ENCODE assay signal across 19 cellular contexts in genomic region chr15:40958146-40958545, GRCh38. TPM values are rescaled to one million over a fixed set of nuclear protein-coding genes. Genes with fewer than 3 reads are reported as not detected.
A peak's percentile ranks its signal among the peaks of the same experiment; 100 is the strongest.
DNase-seq lines count a peak whose midpoint lies in the region; ATAC-seq, FAIRE-seq and TF ChIP-seq lines count a peak whose summit lies in the region.
"Had no signal": no experiment of that assay in that cellular context is flagged by ENCODE, and none has a peak within 500 bp of the region (broad histone marks: within the 10 kb centered on the region; RNA-seq: fewer than 3 reads in every experiment).

No MANE protein-coding gene starts in this region.

- peaks cover 2% of the 10 kb centered on the region for H3K9me1 ChIP-seq in K562 (ENCODE audit: control insufficient read depth, insufficient read depth, low read length)

- H3K9ac ChIP-seq in K562 (ENCODE audit: insufficient read depth in 1 of 2, low read depth in 2 of 2, low read length in 2 of 2): no peak overlapping the region

- H3K27ac ChIP-seq in right cardiac atrium (ENCODE audit: low read length) (no peak overlapping the region), K562 (ENCODE audit: extremely low read depth, low read depth, low read length) (no peak overlapping the region), aorta (ENCODE audit: low read depth in 1 of 2, low read length in 2 of 2) (peak overlapping the region; percentile 15 to 83)
- H3K27ac ChIP-seq: lower lobe of right lung had no signal

- H3K4me2 ChIP-seq in K562 (ENCODE audit: insufficient read depth, low read length): no peak overlapping the region

- ATAC-seq in left ventricle myocardium superior (peak; percentile 5), right cardiac atrium (no peak), K562 (peak; percentile 13), aorta (ENCODE audit: low FRiP score) (no peak), GM21360 (IDR thresholded peaks at IDR 0.05; ENCODE audit: unreplicated experiment) (no peak)
- no peak for ATAC-seq in activated naive CD8-positive, alpha-beta T cell treated with anti-CD3 and anti-CD28 coated beads, Interleukin-2, amount 50 U/mL, for 24 hours
- ATAC-seq: lower lobe of right lung; naive thymus-derived CD4-positive, alpha-beta T cell; T-helper 17 cell had no signal

- intact Hi-C loops in left ventricle myocardium superior (cut with micrococcal nuclease) (no loop called here), right cardiac atrium (cut with DNase I) (loop anchor here in 1 of 4 donors (10.0 kb wide), 1 partner anchor 47 kb away; no protein-coding TSS in a partner anchor), K562 (cut with micrococcal nuclease) (no loop called here), aorta (cut with DNase I) (no loop called here)

- no peak for TF ChIP-seq EP300 in K562 (IDR thresholded peaks at IDR 0.05; ENCODE audit: low read length)

- in situ Hi-C loops in K562 (cut with MboI): no loop called here

- no peaks in the 10 kb centered on the region for H3K9me3 ChIP-seq in right cardiac atrium (ENCODE audit: control insufficient read depth, low read length)
- no peaks in the 10 kb centered on the region for H3K9me3 ChIP-seq in K562 (replicated peaks; ENCODE audit: control insufficient read depth, insufficient read depth, low read depth, low read length)
- H3K9me3 ChIP-seq in aorta (ENCODE audit: control insufficient read depth, low read length): no peaks in the 10 kb centered on the region
- H3K9me3 ChIP-seq: lower lobe of right lung had no signal

- H2AFZ ChIP-seq in K562 (ENCODE audit: low read depth, low read length): no peak overlapping the region

- H3K9me3 Mint-ChIP-seq in neural crest cell: peaks cover 3% of the 10 kb centered on the region
- no peaks in the 10 kb centered on the region for H3K9me3 Mint-ChIP-seq in activated naive CD8-positive, alpha-beta T cell treated with anti-CD3 and anti-CD28 coated beads, Interleukin-2, amount 50 U/mL, for 24 hours
- H3K9me3 Mint-ChIP-seq: dendritic cell treated with granulocyte-macrophage colony-stimulating factor and Interleukin-4, amounts not matched to agents 40 ng/mL and 50 ng/mL, for 4 days had no signal

- peak overlapping the region; percentile 16 for H3K4me3 Mint-ChIP-seq in neural crest cell
- no peak overlapping the region for H3K4me3 Mint-ChIP-seq in activated naive CD8-positive, alpha-beta T cell treated with anti-CD3 and anti-CD28 coated beads, Interleukin-2, amount 50 U/mL, for 24 hours
- H3K4me3 Mint-ChIP-seq: dendritic cell treated with granulocyte-macrophage colony-stimulating factor and Interleukin-4, amounts not matched to agents 40 ng/mL and 50 ng/mL, for 4 days; T-helper 17 cell had no signal

- no TSS peak for BruUV-seq in K562 (replicated peaks; lab: Mats Ljungman, UMichigan)

- H4K20me1 ChIP-seq in K562 (replicated peaks; ENCODE audit: control insufficient read depth, insufficient read depth, low read length): peaks cover 5% of the 10 kb centered on the region; the same call in 1 of the 2 replicates

- TF ChIP-seq POLR2A in K562 (conservative IDR thresholded peaks at IDR 0.05): no peak

- peaks cover 7% of the 10 kb centered on the region for H3K27me3 Mint-ChIP-seq in neural crest cell (ENCODE audit: low read depth)
- H3K27me3 Mint-ChIP-seq in activated naive CD8-positive, alpha-beta T cell treated with anti-CD3 and anti-CD28 coated beads, Interleukin-2, amount 50 U/mL, for 24 hours: no peaks in the 10 kb centered on the region

- no peak for FAIRE-seq in K562 (lab: Jason Lieb, UNC)

- no peak for TF ChIP-seq CTCF in K562 (IDR thresholded peaks at IDR 0.05 in 2 of 3, conservative IDR thresholded peaks at IDR 0.05 in 1 of 3; ENCODE audit: insufficient read depth in 2 of 3, low read depth in 1 of 3, low read length in 3 of 3)
- TF ChIP-seq CTCF in neural crest cell (conservative IDR thresholded peaks at IDR 0.05): no peak

- WGBS in right cardiac atrium: 87% methylated on average over 6 of the region's 6 CpGs
- 30% methylated on average over 6 of the region's 6 CpGs for WGBS in K562 (ENCODE audit: insufficient coverage, low coverage, missing lambda C conversion rate)
- WGBS in aorta, 2 donors: 16 to 25% methylated on average over 6 of the region's 6 CpGs

- H3K79me2 ChIP-seq in K562 (ENCODE audit: control insufficient read depth, insufficient read depth, low read length): peaks cover 9% of the 10 kb centered on the region; the same call in 2 of the 3 replicates

- H3K27ac Mint-ChIP-seq in neural crest cell (ENCODE audit: unreplicated experiment): no peak overlapping the region
- no peak overlapping the region for H3K27ac Mint-ChIP-seq in activated naive CD8-positive, alpha-beta T cell treated with anti-CD3 and anti-CD28 coated beads, Interleukin-2, amount 50 U/mL, for 24 hours
- H3K27ac Mint-ChIP-seq: dendritic cell treated with granulocyte-macrophage colony-stimulating factor and Interleukin-4, amounts not matched to agents 40 ng/mL and 50 ng/mL, for 4 days; T-helper 17 cell had no signal

- POLR2A ChIA-PET in K562 (lab: Yijun Ruan, JAX): interaction anchor here (0.6 to 1.5 kb wide), 6 partner anchors 9 to 555 kb away, joined by 3 to 8 read pairs (median 3); no protein-coding TSS in a partner anchor

- no peaks in the 10 kb centered on the region for H3K36me3 Mint-ChIP-seq in neural crest cell (ENCODE audit: low read depth)
- peaks cover 26% of the 10 kb centered on the region for H3K36me3 Mint-ChIP-seq in activated naive CD8-positive, alpha-beta T cell treated with anti-CD3 and anti-CD28 coated beads, Interleukin-2, amount 50 U/mL, for 24 hours (ENCODE audit: low read depth)

- H3K4me1 ChIP-seq in right cardiac atrium (ENCODE audit: control insufficient read depth, insufficient read depth, low read length) (peaks cover 2% of the 10 kb centered on the region), K562 (replicated peaks in 1 of 2; ENCODE audit: control insufficient read depth in 2 of 2, insufficient read depth in 2 of 2, low read length in 2 of 2) (peaks cover 7 to 31% of the 10 kb centered on the region in 2 experiments; a peak in 4 of 5 replicates), aorta (ENCODE audit: control insufficient read depth in 1 of 2, insufficient read depth in 2 of 2, low read length in 2 of 2) (peaks cover 0 to 4% of the 10 kb centered on the region in 2 donors)

- H3K27me3 ChIP-seq in right cardiac atrium (ENCODE audit: control insufficient read depth, insufficient read depth) (no peaks in the 10 kb centered on the region), K562 (ENCODE audit: control insufficient read depth in 2 of 2, insufficient read depth in 2 of 2, low read length in 2 of 2) (no peaks in the 10 kb centered on the region), aorta (ENCODE audit: control insufficient read depth in 1 of 2, insufficient read depth in 2 of 2, low read length in 1 of 2) (no peaks in the 10 kb centered on the region)

- H3K4me1 Mint-ChIP-seq in neural crest cell: peaks cover 29% of the 10 kb centered on the region
- peaks cover 31% of the 10 kb centered on the region for H3K4me1 Mint-ChIP-seq in activated naive CD8-positive, alpha-beta T cell treated with anti-CD3 and anti-CD28 coated beads, Interleukin-2, amount 50 U/mL, for 24 hours

- DNase-seq in left ventricle myocardium superior (no peak), right cardiac atrium (no peak), K562 (ENCODE audit: extremely low read depth in 1 of 4, low spot score in 3 of 4) (no peak), neural crest cell (ENCODE audit: low read depth, low spot score) (no peak), aorta (no peak), KG1 (lab: John Stamatoyannopoulos, UW) (no peak)
- no peak for DNase-seq in activated naive CD8-positive, alpha-beta T cell treated with anti-CD3 and anti-CD28 coated beads, Interleukin-2, amount 50 U/mL, for 24 hours
- DNase-seq: activated CD4-positive, CD25-positive, alpha-beta regulatory T cell; activated gamma-delta T cell; erythroblast; lower lobe of right lung; MM.1S; naive thymus-derived CD4-positive, alpha-beta T cell; NCI-H510A treated with DMSO at 0.1 percent for 48 hours; stimulated activated CD4-positive, alpha-beta T cell treated with anti-CD3 and anti-CD28 coated beads, Interleukin-15, amount 100 ng/mL, for 24 hours; stimulated activated naive CD4-positive, alpha-beta T cell treated with Interleukin-2 at 50 U/mL for 16 hours; T-helper 17 cell had no signal

- H3K4me3 ChIP-seq in right cardiac atrium (ENCODE audit: low read length) (no peak overlapping the region), K562 (no peak overlapping the region), aorta (ENCODE audit: low read length in 2 of 2) (no peak overlapping the region)
- H3K4me3 ChIP-seq: lower lobe of right lung had no signal

- H3K36me3 ChIP-seq in K562 (ENCODE audit: control insufficient read depth, insufficient read depth, low read length) (no peaks in the 10 kb centered on the region; the same call in 2 of the 3 replicates), aorta (ENCODE audit: control insufficient read depth in 1 of 2, insufficient read depth in 2 of 2, low read length in 1 of 2) (no peaks in the 10 kb centered on the region)
- H3K36me3 ChIP-seq: lower lobe of right lung had no signal

- no peak for TF ChIP-seq RAD21 in K562 (CRISPR knock-in tag; conservative IDR thresholded peaks at IDR 0.05 in 1 of 2, IDR thresholded peaks at IDR 0.05 in 1 of 2)

- CTCF ChIA-PET in K562 (lab: Yijun Ruan, JAX; ENCODE audit: low intra/inter-chr PET ratio): no interaction called here

RNA-seq across cellular contexts. Expression of gene CHAC1, which starts 4.9 kb away (rescaled TPM):
- total RNA-seq in left ventricle myocardium superior (2.2 TPM), right cardiac atrium (1 to 10 TPM; 1.6 to 2.0 (median 1.7) TPM), K562 (2014; rRNA removed) (33.2 and 36.8 TPM in 2 replicates), K562 (2014; rRNA removed; fragmentation: Illumina TruSeq; extraction: Trizol) (6.3 and 7.5 TPM in 2 replicates), K562 (2015; rRNA removed; fragmentation: Illumina TruSeq; extraction: Trizol) (0.19 and 0.47 TPM in 2 replicates), K562 (2021) (29.6 and 33.3 TPM in 2 replicates), neural crest cell (6.7 and 6.8 TPM in 2 replicates), aorta (1 to 10 TPM; 2.1 to 5.3 TPM)
- polyA plus RNA-seq in right cardiac atrium (3.2 TPM), K562 (2011; rRNA removed) (7.1 and 16.0 TPM in 2 replicates), K562 (2014; fragmentation: Illumina TruSeq; extraction: Trizol) (15.1 and 32.3 TPM in 2 replicates), K562 (2014; fragmentation: Nextera tagmentation; extraction: Ambion mirVana) (1 to 10 TPM; 2.5 to 4.4 TPM), K562 (2014; rRNA removed) (33.6 and 39.0 TPM in 2 replicates), aorta (1 to 10 TPM; 1.2 to 4.5 TPM)
- 6.0 and 19.1 TPM in 2 replicates for total RNA-seq in K562 (2011; cell fraction: chromatin; rRNA removed; ENCODE audit: low replicate concordance)
- total RNA-seq in K562 (2011; cell fraction: nucleolus; rRNA removed): 22.9 and 29.7 TPM in 2 replicates
- 12.4 and 15.8 TPM in 2 replicates for total RNA-seq in K562 (2011; cell fraction: nucleoplasm; rRNA removed)
- 20.6 and 22.9 TPM in 2 replicates for polyA plus RNA-seq in K562 (2011; cell fraction: cytosol; rRNA removed)
- polyA plus RNA-seq in K562 (2011; cell fraction: nucleus; rRNA removed): 10.7 and 11.2 TPM in 2 replicates
- 2.9 and 41.9 TPM in 2 replicates for polyA plus RNA-seq in K562 (2012)
- polyA minus RNA-seq in K562 (2011; rRNA and poly(A)+ RNA removed): 3.5 and 5.5 TPM in 2 replicates
- polyA minus RNA-seq in K562 (2011; cell fraction: cytosol; rRNA and poly(A)+ RNA removed): 4.1 and 13.5 TPM in 2 replicates
- polyA minus RNA-seq in K562 (2011; cell fraction: nucleus; rRNA and poly(A)+ RNA removed): 5.0 and 7.7 TPM in 2 replicates

RNA-seq across cellular contexts. Expression of gene DLL4, which starts 29.0 kb away (rescaled TPM):
- total RNA-seq in left ventricle myocardium superior: 11.6 TPM
- total RNA-seq in right cardiac atrium: 10 to 100 TPM in 1 of 4 donors, 1 to 10 TPM in 3; 5.9 to 14.4 (median 7.2) TPM
- 7.2 TPM for polyA plus RNA-seq in right cardiac atrium
- total RNA-seq in K562 (2011; cell fraction: chromatin; rRNA removed; ENCODE audit: low replicate concordance): 3.0 and 5.4 TPM in 2 replicates
- total RNA-seq in K562 (2011; cell fraction: nucleolus; rRNA removed): 5.5 and 6.0 TPM in 2 replicates
- 2.8 and 3.7 TPM in 2 replicates for total RNA-seq in K562 (2011; cell fraction: nucleoplasm; rRNA removed)
- 0.59 and 0.78 TPM in 2 replicates for total RNA-seq in K562 (2014; rRNA removed)
- 0.26 and 0.40 TPM in 2 replicates for total RNA-seq in K562 (2014; rRNA removed; fragmentation: Illumina TruSeq; extraction: Trizol)
- total RNA-seq in K562 (2015; rRNA removed; fragmentation: Illumina TruSeq; extraction: Trizol): 0.43 and 0.60 TPM in 2 replicates
- total RNA-seq in K562 (2021): 1.1 and 1.3 TPM in 2 replicates
- 0.40 and 0.77 TPM in 2 replicates for polyA plus RNA-seq in K562 (2011; rRNA removed)
- polyA plus RNA-seq in K562 (2011; cell fraction: cytosol; rRNA removed): 0.46 and 0.75 TPM in 2 replicates
- polyA plus RNA-seq in K562 (2011; cell fraction: nucleus; rRNA removed): 2.3 and 2.4 TPM in 2 replicates
- polyA plus RNA-seq in K562 (2012): 0.30 and 0.60 TPM in 2 replicates
- 0.42 and 0.62 TPM in 2 replicates for polyA plus RNA-seq in K562 (2014; fragmentation: Illumina TruSeq; extraction: Trizol)
- under 1 TPM in 1 of 2 experiments, not detected in 1; 0.04 TPM for polyA plus RNA-seq in K562 (2014; fragmentation: Nextera tagmentation; extraction: Ambion mirVana)
- 0.30 and 0.89 TPM in 2 replicates for polyA plus RNA-seq in K562 (2014; rRNA removed)
- polyA minus RNA-seq in K562 (2011; rRNA and poly(A)+ RNA removed): 0.53 and 0.54 TPM in 2 replicates
- 0.57 and 0.64 TPM in 2 replicates for polyA minus RNA-seq in K562 (2011; cell fraction: cytosol; rRNA and poly(A)+ RNA removed)
- 2.0 and 3.0 TPM in 2 replicates for polyA minus RNA-seq in K562 (2011; cell fraction: nucleus; rRNA and poly(A)+ RNA removed)
- total RNA-seq in neural crest cell: 1.7 and 2.0 TPM in 2 replicates
- total RNA-seq in aorta: 10 to 100 TPM in 1 of 2 donors, 1 to 10 TPM in 1; 9.7 to 28.4 TPM
- under 1 TPM; 0.20 to 0.38 TPM for polyA plus RNA-seq in aorta
- total RNA-seq: naive thymus-derived CD4-positive, alpha-beta T cell; T-helper 17 cell had no signal
- polyA plus RNA-seq: naive thymus-derived CD4-positive, alpha-beta T cell had no signal

Comparison
In these comparisons a context has a peak if more than half of its experiments do, and no peak if none do; other contexts are left out.
1. ATAC-seq: peak in left ventricle myocardium superior (single experiment) and K562 (single experiment); none in right cardiac atrium (0 of 2), aorta (single experiment), GM21360 (single experiment) and activated naive CD8-positive, alpha-beta T cell treated with anti-CD3 and anti-CD28 coated beads, Interleukin-2, amount 50 U/mL, for 24 hours (single experiment).
2. H3K27ac ChIP-seq: peak in aorta (2 of 2); none in right cardiac atrium (single experiment) and K562 (single experiment).